In the genomic region with DNA sequence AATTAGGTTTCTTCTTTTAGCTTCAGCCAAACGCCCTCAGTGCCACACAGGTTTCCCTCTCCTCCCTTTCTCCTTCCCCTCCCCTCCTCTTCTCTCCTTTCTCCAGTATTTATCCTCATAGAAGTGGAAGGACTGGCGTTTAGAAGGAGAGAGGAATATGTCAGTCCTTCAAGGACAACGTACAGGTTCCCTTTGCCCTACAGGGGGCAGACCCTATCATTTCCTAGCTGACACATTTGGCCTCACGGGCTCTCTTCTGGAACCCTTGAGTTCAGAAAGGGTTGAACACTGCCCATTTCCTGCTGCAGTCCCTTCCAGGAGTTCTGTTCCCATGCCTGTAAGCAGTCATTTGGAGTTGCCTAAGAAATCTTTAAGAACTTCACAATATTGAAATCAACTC, we compare ENCODE assay signal across 9 cellular contexts. TPM values are rescaled to one million over a fixed set of nuclear protein-coding genes. Genes with fewer than 3 reads are reported as not detected.
A peak's percentile ranks its signal among the peaks of the same experiment; 100 is the strongest.
DNase-seq lines count a peak whose midpoint lies in the region; ATAC-seq and TF ChIP-seq lines count a peak whose summit lies in the region.
"Had no signal": no experiment of that assay in that cellular context is flagged by ENCODE, and none has a peak within 500 bp of the region (broad histone marks: within the 10 kb centered on the region; RNA-seq: fewer than 3 reads in every experiment).

No MANE protein-coding gene starts in this region.

- in situ Hi-C loops in KBM-7 (cut with MboI; ENCODE audit: low pct_unique_long_range_greater_than_20kb, low sequenced_read_pairs): loop anchor here (10.0 kb wide), 1 partner anchor 954 kb away; no protein-coding TSS in a partner anchor

- DNase-seq in ELF-1 (ENCODE audit: low read depth, low spot score) (peak; percentile 48), KBM-7 (peak; percentile 54), myocyte (ENCODE audit: low read depth) (peak; percentile 11), occipital lobe (lab: John Stamatoyannopoulos, UW) (no peak), nucleus accumbens (lab: John Stamatoyannopoulos, UW) (no peak)
- DNase-seq: effector CD8-positive, alpha-beta T cell had no signal

- peak; percentile 45 for ATAC-seq in SK-N-SH treated with all-trans-retinoic acid at 6 μM for 48 hours
- no peak for ATAC-seq in HG03571 (IDR thresholded peaks at IDR 0.05; ENCODE audit: unreplicated experiment)
- ATAC-seq: mucosa of descending colon had no signal

TF ChIP-seq in SK-N-SH treated with all-trans-retinoic acid at 6 μM for 48 hours, 23 proteins besides CTCF, POLR2A, EP300 and RAD21:
- TF ChIP-seq TOX (CRISPR knock-in tag; IDR thresholded peaks at IDR 0.05; ENCODE audit: borderline replicate concordance) (no peak), BACH2 (CRISPR knock-in tag; IDR thresholded peaks at IDR 0.05; ENCODE audit: borderline replicate concordance) (no peak), GLIS3 (CRISPR knock-in tag; IDR thresholded peaks at IDR 0.05) (no peak), ZFP30 (CRISPR knock-in tag; IDR thresholded peaks at IDR 0.05) (no peak), ISL1 (CRISPR knock-in tag; IDR thresholded peaks at IDR 0.05) (no peak), OSR1 (CRISPR knock-in tag; IDR thresholded peaks at IDR 0.05) (no peak), ZC3H10 (CRISPR knock-in tag; IDR thresholded peaks at IDR 0.05) (no peak), ZFP3 (CRISPR knock-in tag; IDR thresholded peaks at IDR 0.05) (no peak), ESRRG (CRISPR knock-in tag; IDR thresholded peaks at IDR 0.05) (no peak), ZNF565 (CRISPR knock-in tag; conservative IDR thresholded peaks at IDR 0.05; ENCODE audit: low read depth) (no peak), ZNF8 (CRISPR knock-in tag; IDR thresholded peaks at IDR 0.05) (no peak), PPARA (CRISPR knock-in tag; IDR thresholded peaks at IDR 0.05; ENCODE audit: borderline replicate concordance) (no peak), CSDC2 (CRISPR knock-in tag; IDR thresholded peaks at IDR 0.05) (no peak), TCF4 (CRISPR knock-in tag; IDR thresholded peaks at IDR 0.05; ENCODE audit: borderline replicate concordance) (no peak)
- TF ChIP-seq, protein P1, sequence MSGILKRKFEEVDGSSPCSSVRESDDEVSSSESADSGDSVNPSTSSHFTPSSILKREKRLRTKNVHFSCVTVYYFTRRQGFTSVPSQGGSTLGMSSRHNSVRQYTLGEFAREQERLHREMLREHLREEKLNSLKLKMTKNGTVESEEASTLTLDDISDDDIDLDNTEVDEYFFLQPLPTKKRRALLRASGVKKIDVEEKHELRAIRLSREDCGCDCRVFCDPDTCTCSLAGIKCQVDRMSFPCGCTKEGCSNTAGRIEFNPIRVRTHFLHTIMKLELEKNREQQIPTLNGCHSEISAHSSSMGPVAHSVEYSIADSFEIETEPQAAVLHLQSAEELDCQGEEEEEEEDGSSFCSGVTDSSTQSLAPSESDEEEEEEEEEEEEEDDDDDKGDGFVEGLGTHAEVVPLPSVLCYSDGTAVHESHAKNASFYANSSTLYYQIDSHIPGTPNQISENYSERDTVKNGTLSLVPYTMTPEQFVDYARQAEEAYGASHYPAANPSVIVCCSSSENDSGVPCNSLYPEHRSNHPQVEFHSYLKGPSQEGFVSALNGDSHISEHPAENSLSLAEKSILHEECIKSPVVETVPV (CRISPR knock-in tag; IDR thresholded peaks at IDR 0.05): no peak
- TF ChIP-seq, protein P2, sequence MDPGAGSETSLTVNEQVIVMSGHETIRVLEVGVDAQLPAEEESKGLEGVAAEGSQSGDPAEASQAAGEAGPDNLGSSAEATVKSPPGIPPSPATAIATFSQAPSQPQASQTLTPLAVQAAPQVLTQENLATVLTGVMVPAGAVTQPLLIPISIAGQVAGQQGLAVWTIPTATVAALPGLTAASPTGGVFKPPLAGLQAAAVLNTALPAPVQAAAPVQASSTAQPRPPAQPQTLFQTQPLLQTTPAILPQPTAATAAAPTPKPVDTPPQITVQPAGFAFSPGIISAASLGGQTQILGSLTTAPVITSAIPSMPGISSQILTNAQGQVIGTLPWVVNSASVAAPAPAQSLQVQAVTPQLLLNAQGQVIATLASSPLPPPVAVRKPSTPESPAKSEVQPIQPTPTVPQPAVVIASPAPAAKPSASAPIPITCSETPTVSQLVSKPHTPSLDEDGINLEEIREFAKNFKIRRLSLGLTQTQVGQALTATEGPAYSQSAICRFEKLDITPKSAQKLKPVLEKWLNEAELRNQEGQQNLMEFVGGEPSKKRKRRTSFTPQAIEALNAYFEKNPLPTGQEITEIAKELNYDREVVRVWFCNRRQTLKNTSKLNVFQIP (CRISPR knock-in tag; IDR thresholded peaks at IDR 0.05; ENCODE audit: borderline replicate concordance, low read depth): no peak
- TF ChIP-seq, protein P3, sequence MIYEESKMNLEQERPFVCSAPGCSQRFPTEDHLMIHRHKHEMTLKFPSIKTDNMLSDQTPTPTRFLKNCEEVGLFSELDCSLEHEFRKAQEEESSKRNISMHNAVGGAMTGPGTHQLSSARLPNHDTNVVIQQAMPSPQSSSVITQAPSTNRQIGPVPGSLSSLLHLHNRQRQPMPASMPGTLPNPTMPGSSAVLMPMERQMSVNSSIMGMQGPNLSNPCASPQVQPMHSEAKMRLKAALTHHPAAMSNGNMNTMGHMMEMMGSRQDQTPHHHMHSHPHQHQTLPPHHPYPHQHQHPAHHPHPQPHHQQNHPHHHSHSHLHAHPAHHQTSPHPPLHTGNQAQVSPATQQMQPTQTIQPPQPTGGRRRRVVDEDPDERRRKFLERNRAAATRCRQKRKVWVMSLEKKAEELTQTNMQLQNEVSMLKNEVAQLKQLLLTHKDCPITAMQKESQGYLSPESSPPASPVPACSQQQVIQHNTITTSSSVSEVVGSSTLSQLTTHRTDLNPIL (CRISPR knock-in tag; IDR thresholded peaks at IDR 0.05; ENCODE audit: low read depth): no peak
TF ChIP-seq in SK-N-SH treated with all-trans-retinoic acid at 6 μM for 48 hours: peak in this region for 0.

RNA-seq across cellular contexts. Expression of a gene that starts 46.1 kb away (rescaled TPM):
- total RNA-seq in myocyte (0.16 and 0.70 TPM in 2 replicates), occipital lobe (17.3 TPM)
- 0.06 TPM for polyA plus RNA-seq in myocyte (2012)

Comparison
In these comparisons a context has a peak if more than half of its experiments do, and no peak if none do; other contexts are left out.
1. DNase-seq: peak in ELF-1 (single experiment), KBM-7 (single experiment) and myocyte (single experiment); none in occipital lobe (single experiment) and nucleus accumbens (0 of 56).
2. RNA of a gene that starts 46.1 kb away (total RNA-seq): 17.3 TPM in occipital lobe (single experiment); 0.16 to 0.70 TPM in myocyte; every median in the first group is over 10 times any median in the second.